Comparison of ENCODE assay signal across 20 cellular contexts in genomic region chr2:49812730-49813129, GRCh38.
"Had no signal": no experiment of that assay in that cellular context is flagged by ENCODE, and none has a peak within 500 bp of the region (broad histone marks: within the 10 kb centered on the region; RNA-seq: fewer than 3 reads in every experiment).

No MANE protein-coding gene starts in this region.

- H3K4me3 ChIP-seq: coronary artery, esophagus squamous epithelium, neural progenitor cell, right lobe of liver, thoracic aorta had no signal

- ATAC-seq: activated CD8-positive, alpha-beta T cell treated with anti-CD3 and anti-CD28 coated beads for 36 hours; naive thymus-derived CD8-positive, alpha-beta T cell; right lobe of liver; stimulated activated naive CD8-positive, alpha-beta T cell treated with anti-CD3 and anti-CD28 coated beads, Interleukin-15, Interleukin-2, amounts not matched to agents 100 U/mL and 50 U/mL, for 24 hours; T-cell had no signal

- H3K27ac ChIP-seq: coronary artery, esophagus squamous epithelium, neural progenitor cell, right lobe of liver, thoracic aorta had no signal

- H3K27me3 ChIP-seq: esophagus squamous epithelium, neural progenitor cell, right lobe of liver had no signal

- H3K9me3 Mint-ChIP-seq: activated B cell treated with CpG ODN at 0.5 μM for 24 hours; activated CD8-positive, alpha-beta T cell treated with anti-CD3 and anti-CD28 coated beads for 36 hours; activated T-helper 2 cell treated with anti-CD3 and anti-CD28 coated beads, Interferon-gamma antibody, Interleukin-2, Interleukin-4, amounts not matched to agents 10 μg/mL and 5 μg/mL and 100 μg/mL, durations not matched to agents 14 hours and 24 hours and 36 hours; neural progenitor cell had no signal

- H3K36me3 ChIP-seq: esophagus squamous epithelium, neural progenitor cell, right lobe of liver, thoracic aorta had no signal

- H3K9ac ChIP-seq: neural progenitor cell had no signal

- H3K4me1 ChIP-seq: esophagus squamous epithelium, right lobe of liver had no signal

- H3K27ac Mint-ChIP-seq: activated B cell treated with CpG ODN at 0.5 μM for 24 hours; activated CD8-positive, alpha-beta T cell treated with anti-CD3 and anti-CD28 coated beads for 36 hours; activated naive CD8-positive, alpha-beta T cell; activated T-helper 2 cell treated with anti-CD3 and anti-CD28 coated beads, Interferon-gamma antibody, Interleukin-2, Interleukin-4, amounts not matched to agents 10 μg/mL and 5 μg/mL and 100 μg/mL, durations not matched to agents 14 hours and 24 hours and 36 hours; naive thymus-derived CD8-positive, alpha-beta T cell; neural progenitor cell; T-cell; T-helper 2 cell treated with Interferon-gamma antibody and Interleukin-4, amounts not matched to agents 5 μg/mL and 100 μg/mL, for 36 hours had no signal

- DNase-seq: activated B cell treated with CpG ODN at 0.5 μM for 24 hours; activated CD4-positive, alpha-beta T cell treated with anti-CD3 and anti-CD28 coated beads, Interleukin-2, amount 50 U/mL, for 1 hour; activated CD8-positive, alpha-beta T cell treated with anti-CD3 and anti-CD28 coated beads for 36 hours; activated T-cell treated with anti-CD3 and anti-CD28 coated beads, Interleukin-2, amount 50 U/mL, for 48 hours; anterior cingulate cortex; esophagus squamous epithelium; foreskin melanocyte; mammary epithelial cell; naive thymus-derived CD8-positive, alpha-beta T cell; right lobe of liver; stimulated activated CD4-positive, alpha-beta T cell treated with anti-CD3 and anti-CD28 coated beads, Interleukin-2, amount 100 ng/mL, for 48 hours; stimulated activated naive CD8-positive, alpha-beta T cell treated with anti-CD3 and anti-CD28 coated beads, Interleukin-15, Interleukin-2, amounts not matched to agents 100 U/mL and 50 U/mL, for 24 hours; T-cell; trophoblast cell had no signal

- H3K36me3 Mint-ChIP-seq: activated naive CD8-positive, alpha-beta T cell; naive thymus-derived CD8-positive, alpha-beta T cell; neural progenitor cell; T-cell had no signal

- H2AFZ ChIP-seq: neural progenitor cell had no signal

- H3K4me3 Mint-ChIP-seq: activated B cell treated with CpG ODN at 0.5 μM for 24 hours; activated CD8-positive, alpha-beta T cell treated with anti-CD3 and anti-CD28 coated beads for 36 hours; activated naive CD8-positive, alpha-beta T cell; naive thymus-derived CD8-positive, alpha-beta T cell; neural progenitor cell; T-cell; T-helper 2 cell treated with Interferon-gamma antibody and Interleukin-4, amounts not matched to agents 5 μg/mL and 100 μg/mL, for 36 hours had no signal

- H3K27me3 Mint-ChIP-seq: activated B cell treated with CpG ODN at 0.5 μM for 24 hours; activated CD8-positive, alpha-beta T cell treated with anti-CD3 and anti-CD28 coated beads for 36 hours; activated naive CD8-positive, alpha-beta T cell; naive thymus-derived CD8-positive, alpha-beta T cell; T-cell had no signal

- H3K4me2 ChIP-seq: neural progenitor cell had no signal

- H3K4me1 Mint-ChIP-seq: activated B cell treated with CpG ODN at 0.5 μM for 24 hours; naive thymus-derived CD8-positive, alpha-beta T cell; T-cell had no signal

- H3K9me3 ChIP-seq: esophagus squamous epithelium, right lobe of liver, thoracic aorta had no signal
